Comparison of ENCODE assay signal across 1 cellular context in the genomic region with DNA sequence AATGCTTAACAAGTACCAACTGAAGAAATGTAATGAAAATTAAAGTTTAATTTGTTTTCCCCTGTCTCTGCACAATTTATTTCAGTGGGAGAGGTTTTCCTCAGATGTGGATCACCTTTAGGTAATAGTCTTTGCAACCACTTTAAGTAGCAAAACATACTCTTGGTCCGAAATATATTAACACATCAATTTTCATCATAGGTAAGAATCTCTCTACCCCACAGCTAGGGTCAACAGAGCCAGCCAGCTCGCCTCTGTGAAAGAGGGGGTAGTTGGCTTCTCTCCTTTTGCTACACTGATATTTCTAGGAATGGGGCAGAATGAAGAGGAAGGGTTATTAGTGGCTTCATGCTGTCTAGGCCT.
TF ChIP-seq lines count a peak whose summit lies in the region.

No MANE protein-coding gene starts in this region.

TF ChIP-seq in K562, 482 proteins besides CTCF, POLR2A, EP300 and RAD21:
- peak; percentile 53 for TF ChIP-seq RBFOX2 (IDR thresholded peaks at IDR 0.05; ENCODE audit: low read depth, low read length)
- TF ChIP-seq VEZF1 (CRISPR knock-in tag; IDR thresholded peaks at IDR 0.05): peak; percentile 10; the same call in 1 of the 2 replicates
- no peak for TF ChIP-seq LARP7 (IDR thresholded peaks at IDR 0.05)
- TF ChIP-seq HNRNPUL1 (IDR thresholded peaks at IDR 0.05; ENCODE audit: low read length): no peak
- TF ChIP-seq CSDE1 (IDR thresholded peaks at IDR 0.05): no peak
- 0 out of 2 replicates have a peak, but pooled peaks have one; percentile 32 for TF ChIP-seq MECOM (CRISPR knock-in tag; IDR thresholded peaks at IDR 0.05)
- TF ChIP-seq, protein P1, sequence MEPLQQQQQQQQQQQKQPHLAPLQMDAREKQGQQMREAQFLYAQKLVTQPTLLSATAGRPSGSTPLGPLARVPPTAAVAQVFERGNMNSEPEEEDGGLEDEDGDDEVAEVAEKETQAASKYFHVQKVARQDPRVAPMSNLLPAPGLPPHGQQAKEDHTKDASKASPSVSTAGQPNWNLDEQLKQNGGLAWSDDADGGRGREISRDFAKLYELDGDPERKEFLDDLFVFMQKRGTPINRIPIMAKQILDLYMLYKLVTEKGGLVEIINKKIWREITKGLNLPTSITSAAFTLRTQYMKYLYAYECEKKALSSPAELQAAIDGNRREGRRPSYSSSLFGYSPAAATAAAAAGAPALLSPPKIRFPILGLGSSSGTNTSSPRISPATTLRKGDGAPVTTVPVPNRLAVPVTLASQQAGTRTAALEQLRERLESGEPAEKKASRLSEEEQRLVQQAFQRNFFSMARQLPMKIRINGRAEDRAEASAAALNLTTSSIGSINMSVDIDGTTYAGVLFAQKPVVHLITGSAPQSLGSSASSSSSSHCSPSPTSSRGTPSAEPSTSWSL (CRISPR knock-in tag; IDR thresholded peaks at IDR 0.05; ENCODE audit: borderline replicate concordance): no peak
- TF ChIP-seq SMARCA5 (IDR thresholded peaks at IDR 0.05): no peak
- TF ChIP-seq RBM17 (IDR thresholded peaks at IDR 0.05; ENCODE audit: borderline replicate concordance, low read depth, low read length): no peak
- TF ChIP-seq BRF1 (IDR thresholded peaks at IDR 0.05; ENCODE audit: borderline replicate concordance, extremely low read depth, insufficient read length): no peak
- TF ChIP-seq, protein P2, sequence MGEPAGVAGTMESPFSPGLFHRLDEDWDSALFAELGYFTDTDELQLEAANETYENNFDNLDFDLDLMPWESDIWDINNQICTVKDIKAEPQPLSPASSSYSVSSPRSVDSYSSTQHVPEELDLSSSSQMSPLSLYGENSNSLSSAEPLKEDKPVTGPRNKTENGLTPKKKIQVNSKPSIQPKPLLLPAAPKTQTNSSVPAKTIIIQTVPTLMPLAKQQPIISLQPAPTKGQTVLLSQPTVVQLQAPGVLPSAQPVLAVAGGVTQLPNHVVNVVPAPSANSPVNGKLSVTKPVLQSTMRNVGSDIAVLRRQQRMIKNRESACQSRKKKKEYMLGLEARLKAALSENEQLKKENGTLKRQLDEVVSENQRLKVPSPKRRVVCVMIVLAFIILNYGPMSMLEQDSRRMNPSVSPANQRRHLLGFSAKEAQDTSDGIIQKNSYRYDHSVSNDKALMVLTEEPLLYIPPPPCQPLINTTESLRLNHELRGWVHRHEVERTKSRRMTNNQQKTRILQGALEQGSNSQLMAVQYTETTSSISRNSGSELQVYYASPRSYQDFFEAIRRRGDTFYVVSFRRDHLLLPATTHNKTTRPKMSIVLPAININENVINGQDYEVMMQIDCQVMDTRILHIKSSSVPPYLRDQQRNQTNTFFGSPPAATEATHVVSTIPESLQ (CRISPR knock-in tag; IDR thresholded peaks at IDR 0.05): 0 out of 2 replicates have a peak, but pooled peaks have one; percentile 60
- TF ChIP-seq CHCHD3 (CRISPR knock-in tag; IDR thresholded peaks at IDR 0.05): no peak
- no peak for TF ChIP-seq ZNF316 (IDR thresholded peaks at IDR 0.05)
